Comparison of ENCODE assay signal across 9 cellular contexts in genomic region chr2:184597996-184598312, GRCh38. TPM values are rescaled to one million over a fixed set of nuclear protein-coding genes. Genes with fewer than 3 reads are reported as not detected.
DNase-seq lines count a peak whose midpoint lies in the region; ATAC-seq and TF ChIP-seq lines count a peak whose summit lies in the region.
"Had no signal": no experiment of that assay in that cellular context is flagged by ENCODE, and none has a peak within 500 bp of the region (broad histone marks: within the 10 kb centered on the region; RNA-seq: fewer than 3 reads in every experiment).

No MANE protein-coding gene starts in this region.

- no peaks in the 10 kb centered on the region for H3K9me2 ChIP-seq in PC-9 (ENCODE audit: insufficient read depth)

- H3K27ac ChIP-seq in PC-9 (no peak overlapping the region), skin epidermis (peak overlapping the region in 12 of 21 experiments; percentile 28 to 84 (median 58))
- H3K27ac ChIP-seq: epithelial cell of prostate had no signal

- H4K20me1 ChIP-seq in PC-9 (ENCODE audit: insufficient read depth), result no peaks in the 10 kb centered on the region

- no peak for TF ChIP-seq CTCF in PC-9 (conservative IDR thresholded peaks at IDR 0.05)
- no peak for TF ChIP-seq CTCF in foreskin fibroblast (IDR thresholded peaks at IDR 0.05; ENCODE audit: low read depth, low read length)

- ATAC-seq in GM21367 (IDR thresholded peaks at IDR 0.05; ENCODE audit: unreplicated experiment), result peak; percentile 0
- no peak for ATAC-seq in activated CD4-positive, CD25-positive, alpha-beta regulatory T cell treated with anti-CD3 and anti-CD28 coated beads, Interleukin-2, amount 50 U/mL, for 24 hours

- no peak overlapping the region for H2AFZ ChIP-seq in PC-9

- H3K4me1 ChIP-seq in PC-9 (replicated peaks; ENCODE audit: insufficient read depth), result no peaks in the 10 kb centered on the region

- CTCF ChIA-PET in PC-9 (lab: Charles Lee), result no interaction called here

- no peaks in the 10 kb centered on the region for H3F3A ChIP-seq in PC-9 (ENCODE audit: insufficient read depth, low read depth)

- no peaks in the 10 kb centered on the region for H3K9me3 ChIP-seq in PC-9 (ENCODE audit: insufficient read depth, low read depth)

- no peak for DNase-seq in PC-9
- no peak for DNase-seq in foreskin fibroblast
- no peak for DNase-seq in NCI-H187 (lab: John Stamatoyannopoulos, UW)
- no peak for DNase-seq in NCI-H146 (lab: John Stamatoyannopoulos, UW)
- no peak for DNase-seq in NCI-H345 treated with DMSO at 0.1 percent for 48 hours (lab: John Stamatoyannopoulos, UW; ENCODE audit: unreplicated experiment)

- POLR2A ChIA-PET in PC-9 (lab: Charles Lee; ENCODE audit: unreplicated experiment), result no interaction called here

- no peaks in the 10 kb centered on the region for H3K27me3 ChIP-seq in PC-9 (ENCODE audit: insufficient read depth, low read depth)

- H3K79me2 ChIP-seq in PC-9 (ENCODE audit: low read depth), result no peaks in the 10 kb centered on the region

- H3K4me2 ChIP-seq in PC-9, result peak overlapping the region; percentile 60; the same call in 1 of the 2 replicates

- BruUV-seq in PC-9 (replicated peaks; lab: Mats Ljungman, UMichigan), result no TSS peak

- H3K4me3 ChIP-seq in PC-9, result peak overlapping the region; percentile 51; the same call in 1 of the 2 replicates
- peak overlapping the region; percentile 54 to 66 for H3K4me3 ChIP-seq in foreskin fibroblast (ENCODE audit: low read depth in 1 of 2, low read length in 2 of 2)
- peak overlapping the region; percentile 31 to 62 (median 44) for H3K4me3 ChIP-seq in skin epidermis

- intact Hi-C loops in PC-9 (cut with micrococcal nuclease; ENCODE audit: unreplicated experiment), result no loop called here

- no peaks in the 10 kb centered on the region for H3K36me3 ChIP-seq in PC-9 (ENCODE audit: low read depth)

RNA-seq across cellular contexts. Expression of gene ZNF804A, which starts 0.4 kb away (rescaled TPM):
- total RNA-seq in PC-9 (2021), result not detected in 2 replicates
